Comparison of ENCODE assay signal across 24 cellular contexts in the genomic region with DNA sequence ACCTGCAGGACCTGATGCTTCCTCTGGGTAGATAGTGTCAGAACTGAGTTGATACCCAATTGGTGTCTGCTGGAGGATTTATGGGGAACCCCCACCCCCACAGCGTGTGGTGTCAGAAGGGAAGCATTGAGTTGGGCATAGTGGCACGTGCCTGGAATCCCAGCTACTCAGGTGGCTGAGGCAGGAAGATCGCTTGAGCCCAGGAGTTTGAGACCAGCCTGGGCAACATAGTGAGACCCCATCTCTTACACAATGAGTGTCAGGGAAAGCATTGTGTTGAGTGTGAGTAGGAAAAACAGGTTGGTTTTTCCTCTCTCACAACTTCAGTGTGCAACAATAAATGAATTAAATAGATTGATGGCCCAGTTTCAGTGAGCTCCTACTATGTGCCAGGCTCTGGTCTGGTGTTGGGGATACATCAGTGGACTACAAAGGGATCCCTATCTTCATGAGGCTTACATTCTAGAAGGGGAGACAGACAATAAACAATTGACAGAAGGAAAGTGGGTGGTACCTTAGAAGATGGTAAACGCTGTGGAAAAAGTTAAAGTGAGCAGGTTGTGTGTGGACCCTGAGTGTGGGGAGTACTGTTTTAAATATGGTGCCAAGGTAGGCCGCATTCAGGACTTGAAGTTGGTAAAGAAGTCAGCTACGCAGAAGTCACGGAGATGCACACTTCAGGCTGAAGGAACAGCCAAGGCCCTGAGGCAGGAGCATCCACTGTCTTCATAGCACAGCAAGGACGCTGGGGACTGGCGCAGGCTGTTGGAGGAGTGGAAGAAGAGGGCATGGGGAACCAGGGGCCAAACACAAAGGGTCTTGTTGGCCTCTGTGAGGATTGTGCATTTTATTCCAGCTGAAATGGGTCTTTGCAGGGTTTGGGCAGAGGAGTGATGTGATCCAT. TPM values are rescaled to one million over a fixed set of nuclear protein-coding genes. Genes with fewer than 3 reads are reported as not detected.
DNase-seq lines count a peak whose midpoint lies in the region; ATAC-seq and TF ChIP-seq lines count a peak whose summit lies in the region.
"Had no signal": no experiment of that assay in that cellular context is flagged by ENCODE, and none has a peak within 500 bp of the region (broad histone marks: within the 10 kb centered on the region; RNA-seq: fewer than 3 reads in every experiment).

No MANE protein-coding gene starts in this region.

- H3K4me1 Mint-ChIP-seq in activated CD4-positive, alpha-beta T cell treated with anti-CD3 and anti-CD28 coated beads for 36 hours = no peaks in the 10 kb centered on the region
- no peaks in the 10 kb centered on the region for H3K4me1 Mint-ChIP-seq in activated CD4-positive, alpha-beta T cell treated with anti-CD3 and anti-CD28 coated beads, Interleukin-2, amount 10 ng/mL, durations not matched to agents 24 days and 14 days
- H3K4me1 Mint-ChIP-seq in T-helper 17 cell = peaks cover 17% of the 10 kb centered on the region
- H3K4me1 Mint-ChIP-seq in stimulated activated effector memory CD8-positive, alpha-beta T cell treated with anti-CD3 and anti-CD28 coated beads, Interleukin-12 subunit alpha, Interleukin-12 subunit beta, amount 100 ng/mL, for 72 hours = no peaks in the 10 kb centered on the region
- H3K4me1 Mint-ChIP-seq: activated naive CD4-positive, alpha-beta T cell treated with anti-CD3 and anti-CD28 coated beads, Interleukin-2, amount 10 ng/mL, durations not matched to agents 7 days and 5 days had no signal

- no peak overlapping the region for H3K4me2 ChIP-seq in MM.1S (ENCODE audit: low read depth, low read length)

- no peak for TF ChIP-seq CTCF in dorsolateral prefrontal cortex (IDR thresholded peaks at IDR 0.05 in 54 of 56, conservative IDR thresholded peaks at IDR 0.05 in 2 of 56; ENCODE audit: low read depth in 1 of 56, partially characterized antibody in 56 of 56)
- TF ChIP-seq CTCF in MM.1S (IDR thresholded peaks at IDR 0.05; ENCODE audit: low read length) = no peak

- no peaks in the 10 kb centered on the region for H3K9me2 ChIP-seq in MM.1S (replicated peaks; ENCODE audit: insufficient read depth, low read length)

- H3K27me3 ChIP-seq in dorsolateral prefrontal cortex (no peaks in the 10 kb centered on the region), MM.1S (replicated peaks; ENCODE audit: insufficient read depth, low read length) (no peaks in the 10 kb centered on the region)
- H3K27me3 ChIP-seq: foreskin keratinocyte, left lung, MG63 had no signal

- H3K27me3 Mint-ChIP-seq in activated CD4-positive, alpha-beta T cell treated with anti-CD3 and anti-CD28 coated beads for 36 hours = no peaks in the 10 kb centered on the region
- no peaks in the 10 kb centered on the region for H3K27me3 Mint-ChIP-seq in activated CD4-positive, alpha-beta T cell treated with anti-CD3 and anti-CD28 coated beads, Interleukin-2, amount 10 ng/mL, durations not matched to agents 24 days and 14 days
- H3K27me3 Mint-ChIP-seq in T-helper 17 cell = no peaks in the 10 kb centered on the region
- H3K27me3 Mint-ChIP-seq: activated naive CD4-positive, alpha-beta T cell treated with anti-CD3 and anti-CD28 coated beads, Interleukin-2, amount 10 ng/mL, durations not matched to agents 7 days and 5 days; CD4-positive, alpha-beta memory T cell had no signal

- no peaks in the 10 kb centered on the region for H3K4me1 ChIP-seq in MM.1S (ENCODE audit: low read length)
- H3K4me1 ChIP-seq: foreskin keratinocyte, left lung had no signal

- H3F3A ChIP-seq in MM.1S (ENCODE audit: insufficient read depth, low read length) = no peaks in the 10 kb centered on the region

- intact Hi-C loops in activated CD4-positive, alpha-beta T cell treated with anti-CD3 and anti-CD28 coated beads for 36 hours (cut with DNase I, micrococcal nuclease) = no loop called here
- intact Hi-C loops in activated CD4-positive, alpha-beta T cell treated with anti-CD3 and anti-CD28 coated beads, Interleukin-2, amount 10 ng/mL, durations not matched to agents 24 days and 14 days (cut with micrococcal nuclease) = no loop called here
- intact Hi-C loops in dorsolateral prefrontal cortex (cut with DNase I) = no loop called here

- H3K27ac Mint-ChIP-seq in activated CD4-positive, alpha-beta T cell treated with anti-CD3 and anti-CD28 coated beads for 36 hours = peak overlapping the region; percentile 12
- no peak overlapping the region for H3K27ac Mint-ChIP-seq in activated CD4-positive, alpha-beta T cell treated with anti-CD3 and anti-CD28 coated beads, Interleukin-2, amount 10 ng/mL, durations not matched to agents 24 days and 14 days
- H3K27ac Mint-ChIP-seq in T-helper 17 cell = peak overlapping the region; percentile 80
- peak overlapping the region; percentile 14 for H3K27ac Mint-ChIP-seq in stimulated activated effector memory CD8-positive, alpha-beta T cell treated with anti-CD3 and anti-CD28 coated beads, Interleukin-12 subunit alpha, Interleukin-12 subunit beta, amount 100 ng/mL, for 72 hours
- H3K27ac Mint-ChIP-seq: activated naive CD4-positive, alpha-beta T cell treated with anti-CD3 and anti-CD28 coated beads, Interleukin-2, amount 10 ng/mL, durations not matched to agents 7 days and 5 days; activated T-cell treated with anti-CD3 and anti-CD28 coated beads, Interleukin-2, amount 50 U/mL, for 72 hours had no signal

- no peak for ATAC-seq in activated CD4-positive, alpha-beta T cell treated with anti-CD3 and anti-CD28 coated beads for 36 hours
- ATAC-seq in T-helper 17 cell (no peak), GM18520 (IDR thresholded peaks at IDR 0.05; ENCODE audit: unreplicated experiment) (no peak)
- no peak for ATAC-seq in stimulated activated effector memory CD8-positive, alpha-beta T cell treated with anti-CD3 and anti-CD28 coated beads, Interleukin-12 subunit alpha, Interleukin-12 subunit beta, amount 100 ng/mL, for 72 hours
- ATAC-seq: activated T-cell treated with anti-CD3 and anti-CD28 coated beads, Interleukin-2, amount 50 U/mL, for 72 hours; esophagus mucosa; foreskin keratinocyte; stimulated activated naive CD8-positive, alpha-beta T cell treated with anti-CD3 and anti-CD28 coated beads, Interleukin-15, Interleukin-2, amounts not matched to agents 100 U/mL and 50 U/mL, for 24 hours had no signal

- DNase-seq in activated CD4-positive, alpha-beta T cell treated with anti-CD3 and anti-CD28 coated beads for 36 hours = no peak
- no peak for DNase-seq in activated CD4-positive, alpha-beta T cell treated with anti-CD3 and anti-CD28 coated beads, Interleukin-2, amount 10 ng/mL, durations not matched to agents 24 days and 14 days
- DNase-seq in T-helper 17 cell = no peak
- no peak for DNase-seq in dorsolateral prefrontal cortex
- DNase-seq in stimulated activated effector memory CD8-positive, alpha-beta T cell treated with anti-CD3 and anti-CD28 coated beads, Interleukin-12 subunit alpha, Interleukin-12 subunit beta, amount 100 ng/mL, for 72 hours (ENCODE audit: low spot score in 2 of 2) = no peak
- DNase-seq in MM.1S = no peak
- DNase-seq in HuH-7 (ENCODE audit: low spot score) = no peak
- DNase-seq: activated CD4-positive, alpha-beta T cell treated with anti-CD3 and anti-CD28 coated beads for 1 hour; activated naive CD4-positive, alpha-beta T cell treated with anti-CD3 and anti-CD28 coated beads, Interleukin-2, amount 10 ng/mL, durations not matched to agents 7 days and 5 days; activated T-cell treated with anti-CD3 and anti-CD28 coated beads, Interleukin-2, amount 50 U/mL, for 72 hours; CD4-positive, alpha-beta memory T cell; foreskin keratinocyte; left lung; MG63; NCI-H1417 treated with DMSO at 0.1 percent for 48 hours; NCI-H446 treated with DMSO at 0.1 percent for 48 hours; retina; SHP77; stimulated activated CD4-positive, alpha-beta T cell treated with anti-CD3 and anti-CD28 coated beads, Interleukin-4, amount 100 ng/mL, for 24 hours; stimulated activated naive CD8-positive, alpha-beta T cell treated with anti-CD3 and anti-CD28 coated beads, Interleukin-15, Interleukin-2, amounts not matched to agents 100 U/mL and 50 U/mL, for 24 hours; SW 1271 had no signal

- H3K9me3 ChIP-seq in T-helper 17 cell (ENCODE audit: control insufficient read depth, low read length, poor library complexity, severe bottlenecking) (no peaks in the 10 kb centered on the region), MM.1S (replicated peaks; ENCODE audit: insufficient read depth, low read length) (no peaks in the 10 kb centered on the region)
- H3K9me3 ChIP-seq: left lung, MG63 had no signal

- H3K79me2 ChIP-seq in MM.1S (ENCODE audit: low read length) = no peaks in the 10 kb centered on the region

- peaks cover 31% of the 10 kb centered on the region for H3K36me3 Mint-ChIP-seq in activated CD4-positive, alpha-beta T cell treated with anti-CD3 and anti-CD28 coated beads for 36 hours (ENCODE audit: low read depth)
- H3K36me3 Mint-ChIP-seq in activated CD4-positive, alpha-beta T cell treated with anti-CD3 and anti-CD28 coated beads, Interleukin-2, amount 10 ng/mL, durations not matched to agents 24 days and 14 days (ENCODE audit: low read depth) = peaks cover 37% of the 10 kb centered on the region
- H3K36me3 Mint-ChIP-seq in T-helper 17 cell (ENCODE audit: low read depth) = peaks cover 16% of the 10 kb centered on the region
- H3K36me3 Mint-ChIP-seq in stimulated activated effector memory CD8-positive, alpha-beta T cell treated with anti-CD3 and anti-CD28 coated beads, Interleukin-12 subunit alpha, Interleukin-12 subunit beta, amount 100 ng/mL, for 72 hours = peaks cover 73% of the 10 kb centered on the region

- H2AFZ ChIP-seq in MM.1S (ENCODE audit: low read length) = no peak overlapping the region

- no peak overlapping the region for H3K4me3 Mint-ChIP-seq in activated CD4-positive, alpha-beta T cell treated with anti-CD3 and anti-CD28 coated beads for 36 hours
- no peak overlapping the region for H3K4me3 Mint-ChIP-seq in activated CD4-positive, alpha-beta T cell treated with anti-CD3 and anti-CD28 coated beads, Interleukin-2, amount 10 ng/mL, durations not matched to agents 24 days and 14 days
- H3K4me3 Mint-ChIP-seq in T-helper 17 cell = no peak overlapping the region
- H3K4me3 Mint-ChIP-seq in stimulated activated effector memory CD8-positive, alpha-beta T cell treated with anti-CD3 and anti-CD28 coated beads, Interleukin-12 subunit alpha, Interleukin-12 subunit beta, amount 100 ng/mL, for 72 hours = no peak overlapping the region
- H3K4me3 Mint-ChIP-seq: activated naive CD4-positive, alpha-beta T cell treated with anti-CD3 and anti-CD28 coated beads, Interleukin-2, amount 10 ng/mL, durations not matched to agents 7 days and 5 days; activated T-cell treated with anti-CD3 and anti-CD28 coated beads, Interleukin-2, amount 50 U/mL, for 72 hours; CD4-positive, alpha-beta memory T cell had no signal

- no peak overlapping the region for H3K9ac ChIP-seq in MM.1S (ENCODE audit: low read length)

- H3K9me3 Mint-ChIP-seq in activated CD4-positive, alpha-beta T cell treated with anti-CD3 and anti-CD28 coated beads for 36 hours (ENCODE audit: low read depth) = no peaks in the 10 kb centered on the region
- H3K9me3 Mint-ChIP-seq in activated CD4-positive, alpha-beta T cell treated with anti-CD3 and anti-CD28 coated beads, Interleukin-2, amount 10 ng/mL, durations not matched to agents 24 days and 14 days = no peaks in the 10 kb centered on the region
- H3K9me3 Mint-ChIP-seq in stimulated activated effector memory CD8-positive, alpha-beta T cell treated with anti-CD3 and anti-CD28 coated beads, Interleukin-12 subunit alpha, Interleukin-12 subunit beta, amount 100 ng/mL, for 72 hours = no peaks in the 10 kb centered on the region
- H3K9me3 Mint-ChIP-seq: activated naive CD4-positive, alpha-beta T cell treated with anti-CD3 and anti-CD28 coated beads, Interleukin-2, amount 10 ng/mL, durations not matched to agents 7 days and 5 days; activated T-cell treated with anti-CD3 and anti-CD28 coated beads, Interleukin-2, amount 50 U/mL, for 72 hours had no signal

- POLR2A ChIA-PET in activated CD4-positive, alpha-beta T cell treated with anti-CD3 and anti-CD28 coated beads for 36 hours (lab: Charles Lee) = no interaction called here

- H3K27ac ChIP-seq in dorsolateral prefrontal cortex (peak overlapping the region in 56 of 59 donors; percentile 1 to 92 (median 76)), MM.1S (ENCODE audit: low read length) (no peak overlapping the region)
- H3K27ac ChIP-seq: 22Rv1, foreskin keratinocyte, left lung had no signal

- no peaks in the 10 kb centered on the region for H4K20me1 ChIP-seq in MM.1S (ENCODE audit: insufficient read depth, low read length)

- H3K4me3 ChIP-seq in dorsolateral prefrontal cortex (no peak overlapping the region), MM.1S (ENCODE audit: low read length) (no peak overlapping the region)
- H3K4me3 ChIP-seq: left lung, MG63 had no signal

- CTCF ChIA-PET in activated CD4-positive, alpha-beta T cell treated with anti-CD3 and anti-CD28 coated beads for 36 hours (lab: Charles Lee) = interaction anchor here (1.4 kb wide), 1 partner anchor 10 kb away, joined by 3 read pairs; no protein-coding TSS in a partner anchor

- H3K36me3 ChIP-seq in MM.1S (replicated peaks; ENCODE audit: insufficient read depth, low read length) = no peaks in the 10 kb centered on the region; the same call in 1 of the 2 replicates

RNA-seq across cellular contexts. Expression of a gene that starts 16.3 kb away (rescaled TPM):
- 10 to 100 TPM; 10.9 to 14.1 TPM for total RNA-seq in activated CD4-positive, alpha-beta T cell treated with anti-CD3 and anti-CD28 coated beads for 36 hours
- 15.4 and 16.3 TPM in 2 replicates for total RNA-seq in activated CD4-positive, alpha-beta T cell treated with anti-CD3 and anti-CD28 coated beads, Interleukin-2, amount 10 ng/mL, durations not matched to agents 24 days and 14 days
- total RNA-seq in T-helper 17 cell (10 to 100 TPM; 13.2 to 20.5 TPM), dorsolateral prefrontal cortex (10 to 100 TPM; 25.1 to 54.7 (median 38.7) TPM)

RNA-seq across cellular contexts. Expression of a gene that starts 18.9 kb away (rescaled TPM):
- 1 to 10 TPM; 7.6 to 9.6 TPM for total RNA-seq in activated CD4-positive, alpha-beta T cell treated with anti-CD3 and anti-CD28 coated beads for 36 hours
- total RNA-seq in activated CD4-positive, alpha-beta T cell treated with anti-CD3 and anti-CD28 coated beads, Interleukin-2, amount 10 ng/mL, durations not matched to agents 24 days and 14 days = 15.7 and 17.3 TPM in 2 replicates
- total RNA-seq in T-helper 17 cell (10 to 100 TPM; 11.4 to 14.8 TPM), dorsolateral prefrontal cortex (10 to 100 TPM; 12.9 to 32.0 (median 20.8) TPM)

RNA-seq across cellular contexts. Expression of a gene that starts 41.9 kb away (rescaled TPM):
- 10 to 100 TPM; 18.1 to 24.0 TPM for total RNA-seq in activated CD4-positive, alpha-beta T cell treated with anti-CD3 and anti-CD28 coated beads for 36 hours
- total RNA-seq in activated CD4-positive, alpha-beta T cell treated with anti-CD3 and anti-CD28 coated beads, Interleukin-2, amount 10 ng/mL, durations not matched to agents 24 days and 14 days = 31.0 and 31.5 TPM in 2 replicates
- 1 to 10 TPM; 5.7 to 6.8 TPM for total RNA-seq in T-helper 17 cell
- 1 to 10 TPM in 118 of 120 experiments, under 1 TPM in 2; 0.35 to 5.1 (median 2.9) TPM for total RNA-seq in dorsolateral prefrontal cortex
